1 cellular context compared by ENCODE assay signal in the genomic region with DNA sequence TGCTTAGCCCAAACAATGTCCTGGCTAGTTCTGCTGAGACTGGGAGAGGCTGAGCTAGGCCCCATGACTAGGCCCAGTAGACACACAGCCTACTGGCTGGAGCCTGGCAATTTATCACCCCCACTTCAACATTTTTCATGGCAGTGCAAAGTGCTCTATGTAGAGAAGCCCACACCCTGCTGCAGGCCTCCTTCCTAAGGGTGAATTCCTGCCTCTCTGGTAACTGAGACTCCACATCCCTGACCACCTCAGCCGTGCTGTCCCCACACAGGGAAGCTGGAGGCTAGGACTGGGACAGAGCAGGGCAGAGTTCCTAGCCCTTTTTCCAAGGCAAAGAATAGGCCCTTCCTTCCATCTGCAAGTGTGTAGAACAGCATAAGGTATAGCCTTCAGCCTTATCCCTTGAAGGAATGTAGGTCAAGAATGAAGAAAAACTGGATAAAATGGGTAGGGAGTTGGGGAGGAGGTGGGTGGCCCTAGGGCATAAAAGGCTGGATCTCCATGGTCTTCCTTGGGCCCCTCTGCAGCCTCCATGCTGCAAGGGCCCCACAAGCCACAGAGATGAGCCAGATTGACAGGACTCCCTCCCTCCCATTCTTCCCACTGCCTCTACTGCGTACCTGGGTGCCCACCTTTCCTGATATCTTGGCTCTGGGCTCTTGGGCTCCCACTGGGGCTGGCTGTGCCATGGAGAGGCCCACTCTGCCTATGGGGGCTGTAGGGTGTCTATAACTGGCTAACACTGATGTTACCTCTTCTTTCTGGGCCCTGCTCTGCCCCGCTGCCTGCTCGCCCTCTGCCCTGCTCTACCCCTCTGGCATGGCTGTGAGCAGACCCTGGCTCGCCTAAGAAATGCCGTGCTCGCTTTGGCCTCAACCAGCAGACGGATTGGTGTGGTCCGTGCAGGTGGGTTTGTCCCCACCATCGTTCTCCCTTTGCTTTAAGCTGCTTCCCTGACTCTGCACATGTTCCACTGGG.
TF ChIP-seq lines count a peak whose summit lies in the region.

No MANE protein-coding gene starts in this region.

TF ChIP-seq in GM12878, 131 proteins besides CTCF, POLR2A, EP300 and RAD21:
- TF ChIP-seq ZNF217 (IDR thresholded peaks at IDR 0.05) (no peak), POLR2AphosphoS5 (IDR thresholded peaks at IDR 0.05; ENCODE audit: low read length) (peak; percentile 21)
TF ChIP-seq in GM12878: peak in this region for 1.
